ENCODE assay signal across 8 cellular contexts in the genomic region with DNA sequence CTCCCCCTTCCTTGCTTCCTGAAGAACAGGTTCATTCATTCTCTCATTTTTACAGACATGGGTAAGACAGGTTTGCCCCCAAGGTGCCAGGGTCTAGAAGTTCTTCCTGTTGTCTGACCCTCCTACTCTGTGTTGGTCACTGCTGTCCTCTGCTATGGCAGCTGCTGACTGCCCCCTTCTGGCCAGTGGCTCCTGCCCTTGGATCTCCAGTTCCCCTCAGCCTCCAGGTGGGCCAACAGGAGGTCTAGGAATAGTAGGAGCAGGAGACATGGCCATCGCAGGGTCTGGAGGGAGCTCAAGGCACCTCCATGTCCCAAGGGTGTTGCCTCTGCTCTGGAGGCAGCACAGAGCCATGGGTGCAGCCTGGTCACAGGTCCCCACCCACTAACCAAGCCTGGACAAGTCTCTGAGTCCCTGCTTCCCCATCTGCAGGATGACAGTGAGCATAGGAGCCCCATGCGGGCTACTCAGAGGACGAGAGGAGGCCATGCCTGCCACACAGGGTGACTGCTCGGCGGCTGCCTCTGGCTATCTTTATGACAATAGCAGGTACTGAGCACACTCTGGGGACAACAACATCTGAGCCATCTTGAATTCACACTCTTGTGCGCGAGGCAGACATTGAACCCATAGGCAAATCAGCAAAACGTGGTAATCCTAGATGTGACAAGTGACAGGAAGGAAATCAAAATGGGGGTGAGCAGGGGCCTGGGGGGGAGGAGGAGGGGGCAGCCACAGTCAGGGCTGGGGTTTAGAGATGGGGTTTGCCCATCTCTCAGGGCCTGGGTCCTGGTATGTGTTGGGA. TPM values are rescaled to one million over a fixed set of nuclear protein-coding genes. Genes with fewer than 3 reads are reported as not detected.
DNase-seq lines count a peak whose midpoint lies in the region; ATAC-seq and TF ChIP-seq lines count a peak whose summit lies in the region.

No MANE protein-coding gene starts in this region.

- peaks cover 8% of the 10 kb centered on the region for H3K27me3 Mint-ChIP-seq in nephron (ENCODE audit: low read depth)
- no peaks in the 10 kb centered on the region for H3K27me3 Mint-ChIP-seq in activated CD8-positive, alpha-beta memory T cell treated with anti-CD3 and anti-CD28 coated beads, Interleukin-2, amount 10 ng/mL, durations not matched to agents 7 days and 5 days

- H3K27ac Mint-ChIP-seq in nephron, result peak overlapping the region; percentile 69 to 95 (median 90)
- H3K27ac Mint-ChIP-seq in activated CD8-positive, alpha-beta memory T cell treated with anti-CD3 and anti-CD28 coated beads, Interleukin-2, amount 10 ng/mL, durations not matched to agents 7 days and 5 days, result no peak overlapping the region

- no peaks in the 10 kb centered on the region for H3K4me1 ChIP-seq in MM.1S (ENCODE audit: low read length)

- no peaks in the 10 kb centered on the region for H3K9me3 ChIP-seq in MM.1S (replicated peaks; ENCODE audit: insufficient read depth, low read length)

- H3K36me3 Mint-ChIP-seq in nephron (ENCODE audit: low read depth), result no peaks in the 10 kb centered on the region
- H3K36me3 Mint-ChIP-seq in activated CD8-positive, alpha-beta memory T cell treated with anti-CD3 and anti-CD28 coated beads, Interleukin-2, amount 10 ng/mL, durations not matched to agents 7 days and 5 days, result no peaks in the 10 kb centered on the region

- H3K9me2 ChIP-seq in MM.1S (replicated peaks; ENCODE audit: insufficient read depth, low read length), result no peaks in the 10 kb centered on the region

- CTCF ChIA-PET in activated CD8-positive, alpha-beta memory T cell treated with anti-CD3 and anti-CD28 coated beads, Interleukin-2, amount 10 ng/mL, durations not matched to agents 7 days and 5 days (lab: Charles Lee), result no interaction called here

- H4K20me1 ChIP-seq in MM.1S (ENCODE audit: insufficient read depth, low read length), result no peaks in the 10 kb centered on the region

- H2AFZ ChIP-seq in MM.1S (ENCODE audit: low read length), result no peak overlapping the region

- no peaks in the 10 kb centered on the region for H3K9me3 Mint-ChIP-seq in nephron
- H3K9me3 Mint-ChIP-seq in activated CD8-positive, alpha-beta memory T cell treated with anti-CD3 and anti-CD28 coated beads, Interleukin-2, amount 10 ng/mL, durations not matched to agents 7 days and 5 days (ENCODE audit: low read depth), result peaks cover 2% of the 10 kb centered on the region

- H3K27ac ChIP-seq in MM.1S (ENCODE audit: low read length), result no peak overlapping the region

- peak overlapping the region in 2 of 3 experiments; percentile 47 to 56 for H3K4me3 Mint-ChIP-seq in nephron
- H3K4me3 Mint-ChIP-seq in activated CD8-positive, alpha-beta memory T cell treated with anti-CD3 and anti-CD28 coated beads, Interleukin-2, amount 10 ng/mL, durations not matched to agents 7 days and 5 days, result no peak overlapping the region

- no peak for ATAC-seq in GM21576 (IDR thresholded peaks at IDR 0.05; ENCODE audit: unreplicated experiment)
- no peak for ATAC-seq in activated CD8-positive, alpha-beta memory T cell treated with anti-CD3 and anti-CD28 coated beads, Interleukin-2, amount 10 ng/mL, durations not matched to agents 7 days and 5 days
- no peak for ATAC-seq in HG02759 (IDR thresholded peaks at IDR 0.05; ENCODE audit: unreplicated experiment)
- ATAC-seq in HG03139 (IDR thresholded peaks at IDR 0.05; ENCODE audit: unreplicated experiment), result no peak

- DNase-seq in Daoy (ENCODE audit: low read depth), result peak; percentile 48
- no peak for DNase-seq in MM.1S
- DNase-seq in ecto neural progenitor cell (ENCODE audit: low spot score), result peak; percentile 77
- DNase-seq in activated CD8-positive, alpha-beta memory T cell treated with anti-CD3 and anti-CD28 coated beads, Interleukin-2, amount 10 ng/mL, durations not matched to agents 7 days and 5 days, result no peak

- H3K4me2 ChIP-seq in MM.1S (ENCODE audit: low read depth, low read length), result no peak overlapping the region

- no peaks in the 10 kb centered on the region for H3K36me3 ChIP-seq in MM.1S (replicated peaks; ENCODE audit: insufficient read depth, low read length)

- peak; percentile 39 for TF ChIP-seq CTCF in MM.1S (IDR thresholded peaks at IDR 0.05; ENCODE audit: low read length)
- peak; percentile 16 to 23 (median 23) for TF ChIP-seq CTCF in nephron (IDR thresholded peaks at IDR 0.05; ENCODE audit: unreplicated experiment in 3 of 3)

- H3F3A ChIP-seq in MM.1S (ENCODE audit: insufficient read depth, low read length), result no peaks in the 10 kb centered on the region

- peaks cover 75% of the 10 kb centered on the region for H3K4me1 Mint-ChIP-seq in nephron
- H3K4me1 Mint-ChIP-seq in activated CD8-positive, alpha-beta memory T cell treated with anti-CD3 and anti-CD28 coated beads, Interleukin-2, amount 10 ng/mL, durations not matched to agents 7 days and 5 days, result no peaks in the 10 kb centered on the region

- H3K4me3 ChIP-seq in MM.1S (ENCODE audit: low read length), result no peak overlapping the region

- peaks cover 59% of the 10 kb centered on the region for H3K27me3 ChIP-seq in MM.1S (replicated peaks; ENCODE audit: insufficient read depth, low read length)

- no peak overlapping the region for H3K9ac ChIP-seq in MM.1S (ENCODE audit: low read length)

- H3K79me2 ChIP-seq in MM.1S (ENCODE audit: low read length), result no peaks in the 10 kb centered on the region

RNA-seq across cellular contexts. Expression of gene NXPH3, which starts 27.0 kb away (rescaled TPM):
- 0.03 TPM in 1 of 2 replicates, not detected in the other for total RNA-seq in Daoy (2014; rRNA removed; shearing (Covaris generic))
- total RNA-seq in activated CD8-positive, alpha-beta memory T cell treated with anti-CD3 and anti-CD28 coated beads, Interleukin-2, amount 10 ng/mL, durations not matched to agents 7 days and 5 days, result under 1 TPM in 1 of 2 experiments, not detected in 1; 0.09 TPM

RNA-seq across cellular contexts. Expression of gene NGFR, which starts 53.6 kb away (rescaled TPM):
- 0.34 and 1.1 TPM in 2 replicates for total RNA-seq in Daoy (2014; rRNA removed; shearing (Covaris generic))
- under 1 TPM; 0.07 to 0.20 TPM for total RNA-seq in activated CD8-positive, alpha-beta memory T cell treated with anti-CD3 and anti-CD28 coated beads, Interleukin-2, amount 10 ng/mL, durations not matched to agents 7 days and 5 days

Comparison
In these comparisons a context has a peak if more than half of its experiments do, and no peak if none do; other contexts are left out.
1. DNase-seq: peak in Daoy (single experiment) and ecto neural progenitor cell (single experiment); none in MM.1S (single experiment) and activated CD8-positive, alpha-beta memory T cell treated with anti-CD3 and anti-CD28 coated beads, Interleukin-2, amount 10 ng/mL, durations not matched to agents 7 days and 5 days (single experiment).